In genomic region chr2:47486858-47487497, GRCh38 we compare ENCODE assay signal across 8 cellular contexts.
DNase-seq lines count a peak whose midpoint lies in the region; ATAC-seq and TF ChIP-seq lines count a peak whose summit lies in the region.

No MANE protein-coding gene starts in this region.

- no peaks in the 10 kb centered on the region for H3K27me3 Mint-ChIP-seq in activated T-cell treated with anti-CD3 and anti-CD28 coated beads, Interleukin-2, amount 50 U/mL, for 24 hours
- no peaks in the 10 kb centered on the region for H3K27me3 Mint-ChIP-seq in stimulated activated naive CD8-positive, alpha-beta T cell treated with anti-CD3 and anti-CD28 coated beads, Interleukin-15, Interleukin-2, amounts not matched to agents 100 ng/mL and 50 ng/mL, for 24 hours
- H3K27me3 Mint-ChIP-seq in HFFc6 (ENCODE audit: insufficient read depth): 0 out of 2 replicates have a peak, but pooled peaks cover 2% of the 10 kb centered on the region

- no peaks in the 10 kb centered on the region for H3K9me3 Mint-ChIP-seq in activated T-cell treated with anti-CD3 and anti-CD28 coated beads, Interleukin-2, amount 50 U/mL, for 24 hours
- H3K9me3 Mint-ChIP-seq in stimulated activated naive CD8-positive, alpha-beta T cell treated with anti-CD3 and anti-CD28 coated beads, Interleukin-15, Interleukin-2, amounts not matched to agents 100 ng/mL and 50 ng/mL, for 24 hours: no peaks in the 10 kb centered on the region
- no peaks in the 10 kb centered on the region for H3K9me3 Mint-ChIP-seq in HFFc6

- no peak overlapping the region for H3K4me3 Mint-ChIP-seq in activated T-cell treated with anti-CD3 and anti-CD28 coated beads, Interleukin-2, amount 50 U/mL, for 24 hours
- no peak overlapping the region for H3K4me3 Mint-ChIP-seq in stimulated activated naive CD8-positive, alpha-beta T cell treated with anti-CD3 and anti-CD28 coated beads, Interleukin-15, Interleukin-2, amounts not matched to agents 100 ng/mL and 50 ng/mL, for 24 hours
- H3K4me3 Mint-ChIP-seq in HFFc6: no peak overlapping the region

- H3K27ac ChIP-seq in WERI-Rb-1 (peak overlapping the region; percentile 81), uterus (no peak overlapping the region)

- TF ChIP-seq POLR2A in uterus (IDR thresholded peaks at IDR 0.05): no peak

- peaks cover 16% of the 10 kb centered on the region for H3K4me1 Mint-ChIP-seq in activated T-cell treated with anti-CD3 and anti-CD28 coated beads, Interleukin-2, amount 50 U/mL, for 24 hours (ENCODE audit: low read depth)
- H3K4me1 Mint-ChIP-seq in stimulated activated naive CD8-positive, alpha-beta T cell treated with anti-CD3 and anti-CD28 coated beads, Interleukin-15, Interleukin-2, amounts not matched to agents 100 ng/mL and 50 ng/mL, for 24 hours (ENCODE audit: low read depth): peaks cover 25% of the 10 kb centered on the region
- peaks cover 43% of the 10 kb centered on the region for H3K4me1 Mint-ChIP-seq in HFFc6 (ENCODE audit: low read depth)

- peaks cover 38% of the 10 kb centered on the region for H3K36me3 ChIP-seq in WERI-Rb-1
- no peaks in the 10 kb centered on the region for H3K36me3 ChIP-seq in uterus

- peak; percentile 89 for ATAC-seq in HG03159 (IDR thresholded peaks at IDR 0.05; ENCODE audit: unreplicated experiment)

- peak overlapping the region; percentile 62 for H3K27ac Mint-ChIP-seq in activated T-cell treated with anti-CD3 and anti-CD28 coated beads, Interleukin-2, amount 50 U/mL, for 24 hours
- peak overlapping the region; percentile 75 for H3K27ac Mint-ChIP-seq in stimulated activated naive CD8-positive, alpha-beta T cell treated with anti-CD3 and anti-CD28 coated beads, Interleukin-15, Interleukin-2, amounts not matched to agents 100 ng/mL and 50 ng/mL, for 24 hours
- no peak overlapping the region for H3K27ac Mint-ChIP-seq in HFFc6

- H3K27me3 ChIP-seq in WERI-Rb-1 (ENCODE audit: insufficient read depth, low read depth, severe bottlenecking) (no peaks in the 10 kb centered on the region), uterus (no peaks in the 10 kb centered on the region)

- DNase-seq in activated T-cell treated with anti-CD3 and anti-CD28 coated beads, Interleukin-2, amount 50 U/mL, for 24 hours: no peak
- DNase-seq in activated T-cell treated with anti-CD3 and anti-CD28 coated beads, Interleukin-2, amount 50 U/mL, for 1 hour: no peak
- DNase-seq in WERI-Rb-1: peak; percentile 70
- no peak for DNase-seq in AG08395 (ENCODE audit: low spot score)
- DNase-seq in HFFc6: no peak
- no peak for DNase-seq in uterus

- no peaks in the 10 kb centered on the region for H3K4me1 ChIP-seq in uterus

- H3K36me3 Mint-ChIP-seq in activated T-cell treated with anti-CD3 and anti-CD28 coated beads, Interleukin-2, amount 50 U/mL, for 24 hours (ENCODE audit: low read depth): peaks cover 52% of the 10 kb centered on the region
- peaks cover 26% of the 10 kb centered on the region for H3K36me3 Mint-ChIP-seq in stimulated activated naive CD8-positive, alpha-beta T cell treated with anti-CD3 and anti-CD28 coated beads, Interleukin-15, Interleukin-2, amounts not matched to agents 100 ng/mL and 50 ng/mL, for 24 hours (ENCODE audit: low read depth)
- H3K36me3 Mint-ChIP-seq in HFFc6 (ENCODE audit: low read depth): no peaks in the 10 kb centered on the region; the same call in 1 of the 2 replicates

- no peak for TF ChIP-seq CTCF in WERI-Rb-1 (IDR thresholded peaks at IDR 0.05; ENCODE audit: low read depth, low read length)
- TF ChIP-seq CTCF in HFFc6 (IDR thresholded peaks at IDR 0.05): no peak
- TF ChIP-seq CTCF in uterus (IDR thresholded peaks at IDR 0.05): no peak

- intact Hi-C loops in uterus (cut with DNase I; ENCODE audit: low total_unique reads): no loop called here

- H3K9me3 ChIP-seq in WERI-Rb-1 (ENCODE audit: severe bottlenecking) (no peaks in the 10 kb centered on the region), uterus (no peaks in the 10 kb centered on the region)

- H3K4me3 ChIP-seq in WERI-Rb-1 (ENCODE audit: low read depth, low read length) (peak overlapping the region; percentile 33), uterus (no peak overlapping the region)
